Comparison of ENCODE assay signal across 18 cellular contexts in the genomic region with DNA sequence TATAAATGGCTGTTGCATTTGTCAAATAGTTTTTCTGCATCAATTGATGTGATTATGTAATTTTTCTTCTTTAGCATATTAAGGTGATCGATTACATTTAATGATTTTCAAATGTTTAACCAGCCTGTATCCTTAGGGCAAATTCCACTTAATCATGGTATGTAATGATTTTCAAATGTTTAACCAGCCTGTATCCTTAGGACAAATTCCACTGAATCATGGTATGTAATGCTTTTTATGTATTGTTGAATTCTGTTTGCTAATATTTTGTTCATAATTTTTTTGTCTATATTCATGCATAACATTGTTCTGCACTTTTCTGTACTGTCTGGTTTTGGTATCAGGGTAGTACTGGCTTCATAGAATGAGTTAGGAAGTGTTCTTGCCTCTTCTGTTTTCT.
DNase-seq lines count a peak whose midpoint lies in the region; ATAC-seq and TF ChIP-seq lines count a peak whose summit lies in the region.
"Had no signal": no experiment of that assay in that cellular context is flagged by ENCODE, and none has a peak within 500 bp of the region (broad histone marks: within the 10 kb centered on the region; RNA-seq: fewer than 3 reads in every experiment).

No MANE protein-coding gene starts in this region.

- no peaks in the 10 kb centered on the region for H3K4me1 ChIP-seq in left lung

- ATAC-seq in left lung (no peak), HG02678 (IDR thresholded peaks at IDR 0.05; ENCODE audit: unreplicated experiment) (no peak), GM19351 (IDR thresholded peaks at IDR 0.05; ENCODE audit: unreplicated experiment) (no peak)
- ATAC-seq: HCT116, HepG2 had no signal

- TF ChIP-seq CTCF in left lung (IDR thresholded peaks at IDR 0.05): no peak

- H3K4me3 ChIP-seq in left lung: no peak overlapping the region
- H3K4me3 ChIP-seq: BLaER1 treated with 17β-estradiol and CSF1 and Interleukin-3, amounts not matched to agents 10 nM and 100 nM had no signal

- intact Hi-C loops in left lung (cut with DNase I): no loop called here

- H3K27ac ChIP-seq in left lung: no peak overlapping the region
- H3K27ac ChIP-seq: BLaER1 treated with 17β-estradiol and CSF1 and Interleukin-3, amounts not matched to agents 10 nM and 100 nM had no signal

- DNase-seq in SIG-M5 treated with dmso at 0.1 percent for 504 hours (lab: John Stamatoyannopoulos, UW; ENCODE audit: unreplicated experiment) (peak; percentile 44), SIG-M5 (lab: John Stamatoyannopoulos, UW) (no peak), NOMO-1 treated with dmso at 0.1 percent for 144 hours (lab: John Stamatoyannopoulos, UW; ENCODE audit: unreplicated experiment) (peak; percentile 23), globus pallidus (ENCODE audit: low spot score) (peak; percentile 14), left lung (no peak), putamen (ENCODE audit: low spot score) (no peak)
- DNase-seq: 8988T; CD4-positive, CD25-positive, alpha-beta regulatory T cell; CD8-positive, alpha-beta memory T cell; COR-L47; GOT3; H7; HFFc6 had no signal

- no peaks in the 10 kb centered on the region for H3K36me3 ChIP-seq in left lung
- H3K36me3 ChIP-seq: BLaER1 treated with 17β-estradiol and CSF1 and Interleukin-3, amounts not matched to agents 10 nM and 100 nM had no signal

- H3K27me3 ChIP-seq in left lung: no peaks in the 10 kb centered on the region
- H3K27me3 ChIP-seq: BLaER1 treated with 17β-estradiol and CSF1 and Interleukin-3, amounts not matched to agents 10 nM and 100 nM had no signal

- peaks cover 0 to 17% of the 10 kb centered on the region in 2 donors for H3K9me3 ChIP-seq in left lung

Comparison
In these comparisons a context has a peak if more than half of its experiments do, and no peak if none do; other contexts are left out.
1. DNase-seq: peak in SIG-M5 treated with dmso at 0.1 percent for 504 hours (single experiment), NOMO-1 treated with dmso at 0.1 percent for 144 hours (single experiment) and globus pallidus (single experiment); none in SIG-M5 (single experiment), left lung (0 of 2) and putamen (single experiment).